1 cellular context compared by ENCODE assay signal in the genomic region with DNA sequence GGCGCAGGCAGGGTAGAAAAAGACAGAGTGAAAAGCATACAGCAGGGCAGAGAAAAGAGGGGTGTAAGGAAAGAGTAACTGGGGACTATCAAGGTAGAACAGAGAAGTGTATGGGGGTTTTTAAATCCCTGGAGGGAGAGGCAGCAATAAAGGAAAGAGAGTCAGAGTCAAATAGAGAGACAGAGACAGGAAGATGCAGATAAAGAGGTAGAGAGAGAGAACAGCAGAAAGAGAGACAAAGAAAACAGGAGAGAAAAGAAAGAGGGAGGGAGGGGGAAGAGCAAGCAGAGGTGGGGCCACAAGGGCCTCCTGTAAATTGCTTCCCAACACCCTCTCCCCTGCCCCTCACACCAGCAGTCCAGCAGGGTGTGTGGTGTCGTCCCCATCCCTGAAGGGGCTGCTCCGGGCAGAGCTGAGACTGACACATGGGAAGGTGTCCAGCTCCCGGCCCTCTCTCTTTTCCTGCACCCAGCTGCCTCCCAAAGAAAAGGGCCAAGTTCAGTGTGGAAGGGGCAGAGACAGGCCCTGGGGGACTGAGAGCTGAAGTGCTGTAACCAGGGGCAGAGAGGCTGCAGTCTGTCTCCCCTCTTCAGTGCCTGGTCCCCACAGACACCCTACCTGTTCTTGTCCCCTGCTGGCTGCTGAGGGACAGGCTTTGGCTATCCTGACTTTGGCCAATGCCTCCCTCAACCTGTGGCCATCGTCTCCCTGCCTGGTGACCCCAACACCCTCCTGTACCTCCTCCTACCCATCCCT.
TF ChIP-seq lines count a peak whose summit lies in the region.

No MANE protein-coding gene starts in this region.

TF ChIP-seq in H1, 55 proteins besides CTCF, POLR2A, EP300 and RAD21 (continued from another document):
- TF ChIP-seq, protein P1, sequence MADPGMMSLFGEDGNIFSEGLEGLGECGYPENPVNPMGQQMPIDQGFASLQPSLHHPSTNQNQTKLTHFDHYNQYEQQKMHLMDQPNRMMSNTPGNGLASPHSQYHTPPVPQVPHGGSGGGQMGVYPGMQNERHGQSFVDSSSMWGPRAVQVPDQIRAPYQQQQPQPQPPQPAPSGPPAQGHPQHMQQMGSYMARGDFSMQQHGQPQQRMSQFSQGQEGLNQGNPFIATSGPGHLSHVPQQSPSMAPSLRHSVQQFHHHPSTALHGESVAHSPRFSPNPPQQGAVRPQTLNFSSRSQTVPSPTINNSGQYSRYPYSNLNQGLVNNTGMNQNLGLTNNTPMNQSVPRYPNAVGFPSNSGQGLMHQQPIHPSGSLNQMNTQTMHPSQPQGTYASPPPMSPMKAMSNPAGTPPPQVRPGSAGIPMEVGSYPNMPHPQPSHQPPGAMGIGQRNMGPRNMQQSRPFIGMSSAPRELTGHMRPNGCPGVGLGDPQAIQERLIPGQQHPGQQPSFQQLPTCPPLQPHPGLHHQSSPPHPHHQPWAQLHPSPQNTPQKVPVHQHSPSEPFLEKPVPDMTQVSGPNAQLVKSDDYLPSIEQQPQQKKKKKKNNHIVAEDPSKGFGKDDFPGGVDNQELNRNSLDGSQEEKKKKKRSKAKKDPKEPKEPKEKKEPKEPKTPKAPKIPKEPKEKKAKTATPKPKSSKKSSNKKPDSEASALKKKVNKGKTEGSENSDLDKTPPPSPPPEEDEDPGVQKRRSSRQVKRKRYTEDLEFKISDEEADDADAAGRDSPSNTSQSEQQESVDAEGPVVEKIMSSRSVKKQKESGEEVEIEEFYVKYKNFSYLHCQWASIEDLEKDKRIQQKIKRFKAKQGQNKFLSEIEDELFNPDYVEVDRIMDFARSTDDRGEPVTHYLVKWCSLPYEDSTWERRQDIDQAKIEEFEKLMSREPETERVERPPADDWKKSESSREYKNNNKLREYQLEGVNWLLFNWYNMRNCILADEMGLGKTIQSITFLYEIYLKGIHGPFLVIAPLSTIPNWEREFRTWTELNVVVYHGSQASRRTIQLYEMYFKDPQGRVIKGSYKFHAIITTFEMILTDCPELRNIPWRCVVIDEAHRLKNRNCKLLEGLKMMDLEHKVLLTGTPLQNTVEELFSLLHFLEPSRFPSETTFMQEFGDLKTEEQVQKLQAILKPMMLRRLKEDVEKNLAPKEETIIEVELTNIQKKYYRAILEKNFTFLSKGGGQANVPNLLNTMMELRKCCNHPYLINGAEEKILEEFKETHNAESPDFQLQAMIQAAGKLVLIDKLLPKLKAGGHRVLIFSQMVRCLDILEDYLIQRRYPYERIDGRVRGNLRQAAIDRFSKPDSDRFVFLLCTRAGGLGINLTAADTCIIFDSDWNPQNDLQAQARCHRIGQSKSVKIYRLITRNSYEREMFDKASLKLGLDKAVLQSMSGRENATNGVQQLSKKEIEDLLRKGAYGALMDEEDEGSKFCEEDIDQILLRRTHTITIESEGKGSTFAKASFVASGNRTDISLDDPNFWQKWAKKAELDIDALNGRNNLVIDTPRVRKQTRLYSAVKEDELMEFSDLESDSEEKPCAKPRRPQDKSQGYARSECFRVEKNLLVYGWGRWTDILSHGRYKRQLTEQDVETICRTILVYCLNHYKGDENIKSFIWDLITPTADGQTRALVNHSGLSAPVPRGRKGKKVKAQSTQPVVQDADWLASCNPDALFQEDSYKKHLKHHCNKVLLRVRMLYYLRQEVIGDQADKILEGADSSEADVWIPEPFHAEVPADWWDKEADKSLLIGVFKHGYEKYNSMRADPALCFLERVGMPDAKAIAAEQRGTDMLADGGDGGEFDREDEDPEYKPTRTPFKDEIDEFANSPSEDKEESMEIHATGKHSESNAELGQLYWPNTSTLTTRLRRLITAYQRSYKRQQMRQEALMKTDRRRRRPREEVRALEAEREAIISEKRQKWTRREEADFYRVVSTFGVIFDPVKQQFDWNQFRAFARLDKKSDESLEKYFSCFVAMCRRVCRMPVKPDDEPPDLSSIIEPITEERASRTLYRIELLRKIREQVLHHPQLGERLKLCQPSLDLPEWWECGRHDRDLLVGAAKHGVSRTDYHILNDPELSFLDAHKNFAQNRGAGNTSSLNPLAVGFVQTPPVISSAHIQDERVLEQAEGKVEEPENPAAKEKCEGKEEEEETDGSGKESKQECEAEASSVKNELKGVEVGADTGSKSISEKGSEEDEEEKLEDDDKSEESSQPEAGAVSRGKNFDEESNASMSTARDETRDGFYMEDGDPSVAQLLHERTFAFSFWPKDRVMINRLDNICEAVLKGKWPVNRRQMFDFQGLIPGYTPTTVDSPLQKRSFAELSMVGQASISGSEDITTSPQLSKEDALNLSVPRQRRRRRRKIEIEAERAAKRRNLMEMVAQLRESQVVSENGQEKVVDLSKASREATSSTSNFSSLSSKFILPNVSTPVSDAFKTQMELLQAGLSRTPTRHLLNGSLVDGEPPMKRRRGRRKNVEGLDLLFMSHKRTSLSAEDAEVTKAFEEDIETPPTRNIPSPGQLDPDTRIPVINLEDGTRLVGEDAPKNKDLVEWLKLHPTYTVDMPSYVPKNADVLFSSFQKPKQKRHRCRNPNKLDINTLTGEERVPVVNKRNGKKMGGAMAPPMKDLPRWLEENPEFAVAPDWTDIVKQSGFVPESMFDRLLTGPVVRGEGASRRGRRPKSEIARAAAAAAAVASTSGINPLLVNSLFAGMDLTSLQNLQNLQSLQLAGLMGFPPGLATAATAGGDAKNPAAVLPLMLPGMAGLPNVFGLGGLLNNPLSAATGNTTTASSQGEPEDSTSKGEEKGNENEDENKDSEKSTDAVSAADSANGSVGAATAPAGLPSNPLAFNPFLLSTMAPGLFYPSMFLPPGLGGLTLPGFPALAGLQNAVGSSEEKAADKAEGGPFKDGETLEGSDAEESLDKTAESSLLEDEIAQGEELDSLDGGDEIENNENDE (IDR thresholded peaks at IDR 0.05; ENCODE audit: insufficient replicate concordance, low read length): no peak
- TF ChIP-seq SRF (IDR thresholded peaks at IDR 0.05; ENCODE audit: low read depth, low read length) (no peak), SIN3A (conservative IDR thresholded peaks at IDR 0.05 in 1 of 2, IDR thresholded peaks at IDR 0.05 in 1 of 2; ENCODE audit: low read depth in 1 of 2, low read length in 2 of 2) (no peak), HDAC6 (IDR thresholded peaks at IDR 0.05; ENCODE audit: low read depth, low read length) (no peak), CHD1 (IDR thresholded peaks at IDR 0.05; ENCODE audit: low read depth, low read length) (no peak), KDM1A (IDR thresholded peaks at IDR 0.05; ENCODE audit: borderline replicate concordance, low read length) (no peak), CTBP2 (IDR thresholded peaks at IDR 0.05; ENCODE audit: borderline replicate concordance, insufficient read depth, insufficient read length, low read length) (no peak), ZNF274 (IDR thresholded peaks at IDR 0.05; ENCODE audit: borderline replicate concordance, extremely low read depth, low read length) (no peak), TCF12 (IDR thresholded peaks at IDR 0.05; ENCODE audit: low read depth, low read length) (no peak)
- TF ChIP-seq, protein P2, sequence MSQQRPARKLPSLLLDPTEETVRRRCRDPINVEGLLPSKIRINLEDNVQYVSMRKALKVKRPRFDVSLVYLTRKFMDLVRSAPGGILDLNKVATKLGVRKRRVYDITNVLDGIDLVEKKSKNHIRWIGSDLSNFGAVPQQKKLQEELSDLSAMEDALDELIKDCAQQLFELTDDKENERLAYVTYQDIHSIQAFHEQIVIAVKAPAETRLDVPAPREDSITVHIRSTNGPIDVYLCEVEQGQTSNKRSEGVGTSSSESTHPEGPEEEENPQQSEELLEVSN (IDR thresholded peaks at IDR 0.05): no peak
